In genomic region chr5:61280766-61281427, GRCh38 we compare ENCODE assay signal across 9 cellular contexts. TPM values are rescaled to one million over a fixed set of nuclear protein-coding genes. Genes with fewer than 3 reads are reported as not detected.
A peak's percentile ranks its signal among the peaks of the same experiment; 100 is the strongest.
DNase-seq lines count a peak whose midpoint lies in the region; ATAC-seq and TF ChIP-seq lines count a peak whose summit lies in the region.
"Had no signal": no experiment of that assay in that cellular context is flagged by ENCODE, and none has a peak within 500 bp of the region (broad histone marks: within the 10 kb centered on the region; RNA-seq: fewer than 3 reads in every experiment).

No MANE protein-coding gene starts in this region.

- peak overlapping the region; percentile 65 for H3K27ac ChIP-seq in RWPE2 (ENCODE audit: poor library complexity, severe bottlenecking)

- H3K4me1 Mint-ChIP-seq in Calu3 (ENCODE audit: low read depth, unreplicated experiment): peaks cover 35% of the 10 kb centered on the region

- no peaks in the 10 kb centered on the region for H3K9me3 ChIP-seq in RWPE2 (ENCODE audit: severe bottlenecking)

- H3K36me3 ChIP-seq in RWPE2 (ENCODE audit: low read depth): no peaks in the 10 kb centered on the region

- DNase-seq in Calu3: peak; percentile 59
- peak; percentile 16 for DNase-seq in LoVo (ENCODE audit: low spot score)
- peak; percentile 80 for DNase-seq in RWPE2 (ENCODE audit: low spot score)
- peak; percentile 33 to 42 for DNase-seq in lung microvascular endothelial cell (ENCODE audit: low read depth in 2 of 2)
- DNase-seq in NCI-H187 treated with DMSO at 0.1 percent for 48 hours (lab: John Stamatoyannopoulos, UW): no peak
- DNase-seq in stimulated activated CD8-positive, alpha-beta memory T cell treated with anti-CD3 and anti-CD28 coated beads, Interleukin-4, amount 100 ng/mL, for 48 hours: no peak

- H3K9me3 Mint-ChIP-seq in Calu3 (ENCODE audit: low read depth, unreplicated experiment): no peaks in the 10 kb centered on the region

- intact Hi-C loops in Calu3 (cut with micrococcal nuclease; ENCODE audit: unreplicated experiment): no loop called here

- H3K4me1 ChIP-seq in RWPE2 (ENCODE audit: insufficient read depth, poor library complexity, severe bottlenecking): peaks cover 43% of the 10 kb centered on the region

- CTCF ChIA-PET in Calu3 (lab: Charles Lee): interaction anchor here (0.6 to 1.7 kb wide), 8 partner anchors 10 to 1372 kb away, joined by 3 to 7 read pairs (median 4); no protein-coding TSS in a partner anchor

- BruUV-seq in Calu3 (replicated peaks; lab: Mats Ljungman, UMichigan): no TSS peak

- H3K27ac Mint-ChIP-seq in Calu3 (ENCODE audit: unreplicated experiment): peak overlapping the region; percentile 56
- H3K27ac Mint-ChIP-seq: WTC11 had no signal

- peaks cover 13% of the 10 kb centered on the region for H3K36me3 Mint-ChIP-seq in Calu3 (ENCODE audit: insufficient read depth, unreplicated experiment)
- H3K36me3 Mint-ChIP-seq: WTC11 had no signal

- no peaks in the 10 kb centered on the region for H3K27me3 Mint-ChIP-seq in Calu3 (ENCODE audit: unreplicated experiment)

- no peak overlapping the region for H3K4me3 ChIP-seq in RWPE2 (ENCODE audit: severe bottlenecking)

- H3K27me3 ChIP-seq in RWPE2 (ENCODE audit: insufficient read depth, poor library complexity, severe bottlenecking): no peaks in the 10 kb centered on the region

- peak overlapping the region; percentile 8 for H3K4me3 Mint-ChIP-seq in Calu3 (ENCODE audit: low read depth, unreplicated experiment)
- H3K4me3 Mint-ChIP-seq: WTC11 had no signal

- TF ChIP-seq CTCF in Calu3 (IDR thresholded peaks at IDR 0.05; ENCODE audit: unreplicated experiment): no peak
- TF ChIP-seq CTCF in RWPE2 (IDR thresholded peaks at IDR 0.05; ENCODE audit: poor library complexity, severe bottlenecking): no peak

- ATAC-seq in RWPE2 (ENCODE audit: low read depth) (peak; percentile 42), HG03139 (IDR thresholded peaks at IDR 0.05; ENCODE audit: unreplicated experiment) (no peak), HG02981 (IDR thresholded peaks at IDR 0.05; ENCODE audit: unreplicated experiment) (no peak)
- ATAC-seq: WTC11 had no signal

RNA-seq across cellular contexts. Expression of gene ZSWIM6, which starts 51.2 kb away (rescaled TPM):
- total RNA-seq in Calu3 (2022) (13.2 and 14.7 TPM in 2 replicates), lung microvascular endothelial cell (9.4 and 13.9 TPM in 2 replicates)

Comparison
In these comparisons a context has a peak if more than half of its experiments do, and no peak if none do; other contexts are left out.
1. DNase-seq: peak in Calu3 (single experiment), LoVo (single experiment), RWPE2 (single experiment) and lung microvascular endothelial cell (2 of 2); none in NCI-H187 treated with DMSO at 0.1 percent for 48 hours (single experiment) and stimulated activated CD8-positive, alpha-beta memory T cell treated with anti-CD3 and anti-CD28 coated beads, Interleukin-4, amount 100 ng/mL, for 48 hours (single experiment).